8 cellular contexts compared by ENCODE assay signal in the genomic region with DNA sequence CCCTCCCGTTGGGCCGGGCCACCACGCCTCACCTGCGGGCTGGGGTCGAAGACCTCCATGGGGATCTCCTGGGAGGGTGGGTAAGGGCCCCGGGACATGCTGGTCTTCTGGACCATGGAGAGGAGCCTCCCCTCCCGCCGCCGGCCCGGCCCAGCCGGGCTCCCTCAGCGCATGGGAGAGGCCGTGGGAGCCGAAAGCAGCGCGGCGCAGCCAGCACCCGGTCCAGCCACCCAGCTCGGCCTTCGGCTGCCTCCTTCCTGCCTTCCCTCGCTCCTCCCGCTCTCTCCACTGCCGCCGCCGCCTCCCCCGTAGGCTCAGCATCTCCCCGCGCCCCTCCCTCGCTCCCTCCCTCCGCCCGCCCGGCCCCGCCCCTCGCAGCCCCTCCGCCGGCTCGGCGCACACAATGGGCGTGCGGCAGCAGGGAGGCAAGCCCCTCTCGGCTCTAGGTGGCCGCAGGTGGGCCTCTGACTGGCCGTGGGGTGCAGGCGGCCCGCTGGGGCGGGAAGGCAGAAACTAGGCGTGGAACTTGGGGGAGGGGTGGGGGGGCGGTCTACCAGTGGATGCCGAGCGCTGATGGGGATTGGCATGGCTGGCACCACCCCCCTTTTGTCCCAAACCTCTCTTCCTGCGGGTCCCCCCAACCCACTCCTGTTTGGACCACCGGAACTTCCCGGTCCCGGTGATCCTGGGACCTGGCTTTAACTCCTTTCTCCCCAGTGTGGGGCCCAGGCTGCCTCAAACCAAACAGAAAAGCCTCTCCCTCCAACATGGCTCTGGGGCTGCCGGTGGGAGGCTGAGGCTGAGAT. TPM values are rescaled to one million over a fixed set of nuclear protein-coding genes. Genes with fewer than 3 reads are reported as not detected.
DNase-seq lines count a peak whose midpoint lies in the region; ATAC-seq and TF ChIP-seq lines count a peak whose summit lies in the region.

Gene CACNB1 (minus strand): TSS at position 290 of the 806 bp plus-strand sequence. CDS start 174 bp downstream, at position 116.

- H3K9ac ChIP-seq in OCI-LY3 (ENCODE audit: low read length), result peak within 1 kb of the TSS; percentile 64
- peak within 1 kb of the TSS in 1 of 2 donors; percentile 63 for H3K9ac ChIP-seq in mucosa of rectum (ENCODE audit: low read depth in 1 of 2, low read length in 2 of 2)

- DNase-seq in COLO829 (ENCODE audit: low spot score), result peak; percentile 87
- peak; percentile 69 for DNase-seq in activated T-cell treated with anti-CD3 and anti-CD28 coated beads for 48 hours (ENCODE audit: low read depth)
- no peak for DNase-seq in epithelial cell of proximal tubule (ENCODE audit: low read depth)
- DNase-seq in stimulated activated CD8-positive, alpha-beta memory T cell treated with anti-CD3 and anti-CD28 coated beads, Interleukin-2, amount 100 ng/mL, for 48 hours (ENCODE audit: low read depth in 2 of 2), result peak; percentile 71 to 73

- H3K9me3 ChIP-seq in OCI-LY3 (ENCODE audit: insufficient read depth, low read length), result no peaks in the 10 kb centered on the region
- H3K9me3 ChIP-seq in mucosa of rectum (ENCODE audit: control insufficient read depth in 2 of 2, low read length in 2 of 2), result no peaks in the 10 kb centered on the region

- no peaks in the 10 kb centered on the region for H3K27me3 ChIP-seq in OCI-LY3 (ENCODE audit: low read depth, low read length)
- H3K27me3 ChIP-seq in mucosa of rectum (ENCODE audit: control insufficient read depth in 2 of 2, insufficient read depth in 2 of 2, low read length in 2 of 2), result no peaks in the 10 kb centered on the region

- peaks cover 7% of the 10 kb centered on the region; the same call in 1 of the 2 replicates for H4K20me1 ChIP-seq in OCI-LY3 (ENCODE audit: insufficient read depth, low read length)

- peak; percentile 38 for ATAC-seq in HG03196 (IDR thresholded peaks at IDR 0.05; ENCODE audit: unreplicated experiment)
- no peak for ATAC-seq in HG03442 (IDR thresholded peaks at IDR 0.05; ENCODE audit: unreplicated experiment)

- H3K4me3 ChIP-seq in OCI-LY3 (ENCODE audit: low read length) (peak within 1 kb of the TSS; percentile 79), epithelial cell of proximal tubule (ENCODE audit: low read depth, low read length) (peak within 1 kb of the TSS; percentile 78), mucosa of rectum (ENCODE audit: low read length in 2 of 2) (peak within 1 kb of the TSS; percentile 72 to 73)

- TF ChIP-seq CTCF in OCI-LY3 (IDR thresholded peaks at IDR 0.05; ENCODE audit: low read depth, low read length) (no peak), epithelial cell of proximal tubule (conservative IDR thresholded peaks at IDR 0.05; ENCODE audit: low read depth, low read length) (no peak)

- no peak within 1 kb of the TSS for H2AFZ ChIP-seq in OCI-LY3 (ENCODE audit: low read depth, low read length)

- H3K4me1 ChIP-seq in OCI-LY3 (ENCODE audit: low read length) (peaks cover 32% of the 10 kb centered on the region), mucosa of rectum (ENCODE audit: control insufficient read depth in 2 of 2, insufficient read depth in 2 of 2, low read length in 2 of 2) (peaks cover 20 to 29% of the 10 kb centered on the region in 2 donors)

- peak within 1 kb of the TSS; percentile 99 for H3K4me2 ChIP-seq in OCI-LY3 (ENCODE audit: low read length)

- peaks cover 40% of the 10 kb centered on the region for H3K79me2 ChIP-seq in OCI-LY3 (ENCODE audit: low read length)

- H3K27ac ChIP-seq in OCI-LY3 (ENCODE audit: low read length) (no peak within 1 kb of the TSS; the same call in 1 of the 2 replicates), mucosa of rectum (ENCODE audit: low read depth in 2 of 2, low read length in 2 of 2) (peak within 1 kb of the TSS in 1 of 2 donors; percentile 48)

- H3K36me3 ChIP-seq in OCI-LY3 (replicated peaks; ENCODE audit: low read depth, low read length) (peaks cover 19% of the 10 kb centered on the region), mucosa of rectum (ENCODE audit: control insufficient read depth in 2 of 2, insufficient read depth in 2 of 2, low read length in 2 of 2) (peaks cover 11 to 12% of the 10 kb centered on the region in 2 donors)

RNA-seq across cellular contexts. Expression of gene CACNB1, which starts in this region (rescaled TPM):
- 2.4 and 5.9 TPM in 2 replicates for total RNA-seq in epithelial cell of proximal tubule
